Comparison of ENCODE assay signal across 1 cellular context in genomic region chr17:81885869-81886548, GRCh38.
TF ChIP-seq lines count a peak whose summit lies in the region.

No MANE protein-coding gene starts in this region.

TF ChIP-seq in GM12878, 131 proteins besides CTCF, POLR2A, EP300 and RAD21:
- TF ChIP-seq IRF4 (IDR thresholded peaks at IDR 0.05; ENCODE audit: low read depth, low read length) (no peak), NFIC (IDR thresholded peaks at IDR 0.05; ENCODE audit: low read depth, low read length) (no peak), ATF3 (IDR thresholded peaks at IDR 0.05; ENCODE audit: borderline replicate concordance, extremely low read depth, low read depth, low read length) (no peak), POLR2AphosphoS5 (IDR thresholded peaks at IDR 0.05; ENCODE audit: low read length) (peak; percentile 43; the same call in 1 of the 2 replicates)
